Comparison of ENCODE assay signal across 27 cellular contexts in the genomic region with DNA sequence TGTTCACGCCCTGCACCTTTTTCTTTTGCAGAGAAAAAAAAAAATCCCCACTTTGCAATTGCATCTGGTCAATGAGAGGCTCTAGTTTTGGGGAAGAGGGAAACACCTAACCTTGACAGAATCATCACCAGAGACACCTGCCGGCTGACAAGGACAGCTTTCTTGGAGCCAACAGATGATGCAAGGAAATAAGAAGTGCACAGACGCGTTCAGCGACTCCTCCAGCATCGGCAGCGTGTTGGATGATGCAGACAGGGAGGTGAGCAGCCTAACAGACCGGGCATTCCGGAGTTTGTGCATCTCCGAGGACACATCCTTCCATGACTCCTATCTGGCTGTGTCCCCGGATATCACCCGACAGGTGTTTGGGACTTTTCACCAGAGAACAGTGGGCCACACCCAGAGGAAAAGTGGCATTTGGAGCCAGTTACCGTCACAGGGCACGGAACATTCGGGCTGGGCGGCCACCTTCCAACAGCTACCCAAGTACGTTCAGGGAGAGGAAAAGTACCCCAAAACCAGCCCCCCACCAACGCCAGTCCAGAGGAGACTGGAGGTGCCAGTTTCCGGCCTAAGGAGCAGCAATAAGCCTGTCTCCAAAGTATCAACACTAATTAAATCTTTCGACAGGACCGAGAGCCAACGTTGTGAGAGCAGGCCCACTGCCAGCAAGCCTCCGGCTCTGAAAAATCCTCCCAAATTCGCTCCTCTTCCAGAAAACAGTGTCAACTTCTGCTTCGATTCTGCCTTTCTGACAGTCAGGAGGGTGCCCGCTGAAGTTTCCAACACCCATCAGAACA. TPM values are rescaled to one million over a fixed set of nuclear protein-coding genes. Genes with fewer than 3 reads are reported as not detected.
"Had no signal": no experiment of that assay in that cellular context is flagged by ENCODE, and none has a peak within 500 bp of the region (broad histone marks: within the 10 kb centered on the region; RNA-seq: fewer than 3 reads in every experiment).

No MANE protein-coding gene starts in this region.

- H3K4me1 ChIP-seq: lower lobe of right lung, testis, transverse colon had no signal

- H3K4me3 ChIP-seq: lower lobe of right lung, testis, transverse colon had no signal

- ATAC-seq: activated CD8-positive, alpha-beta T cell treated with anti-CD3 and anti-CD28 coated beads, Interleukin-2, amount 10 ng/mL, durations not matched to agents 7 days and 5 days; natural killer cell treated with Interleukin-12 subunit alpha and Interleukin-12 subunit beta and Interleukin-15 and Interleukin-18, amount 100 ng/mL, for 72 hours had no signal

- H3K27me3 ChIP-seq: testis, transverse colon had no signal

- H3K9ac ChIP-seq: SK-N-SH had no signal

- H3K36me3 ChIP-seq: lower lobe of right lung, transverse colon, WERI-Rb-1 had no signal

- H3K27ac ChIP-seq: epithelial cell of prostate, lower lobe of right lung, testis, transverse colon, WERI-Rb-1 had no signal

- DNase-seq: activated CD4-positive, alpha-beta T cell treated with anti-CD3 and anti-CD28 coated beads, Interleukin-2, amount 10 ng/mL, durations not matched to agents 7 days and 5 days; activated CD4-positive, CD25-positive, alpha-beta regulatory T cell treated with anti-CD3 and anti-CD28 coated beads, Interleukin-2, amount 50 U/mL, for 72 hours; activated CD8-positive, alpha-beta T cell treated with anti-CD3 and anti-CD28 coated beads, Interleukin-2, amount 10 ng/mL, durations not matched to agents 7 days and 5 days; activated effector memory CD4-positive, alpha-beta T cell treated with Interleukin-2 at 50 U/mL for 16 hours; activated naive CD4-positive, alpha-beta T cell treated with Interleukin-2 at 50 U/mL for 16 hours; anterior cingulate cortex; dermis blood vessel endothelial cell; effector CD8-positive, alpha-beta T cell; glutamatergic neuron; hippocampal formation; immature natural killer cell; lower lobe of right lung; mesenchymal stem cell; SK-N-SH; stimulated activated naive CD4-positive, alpha-beta T cell; SW 1271; T1000; testis; transverse colon; WERI-Rb-1 had no signal

- H3K9me3 ChIP-seq: lower lobe of right lung, SK-N-SH, testis, transverse colon had no signal

RNA-seq across cellular contexts. Expression of gene C10orf71, which starts 23.6 kb away (rescaled TPM):
- total RNA-seq: activated CD4-positive, alpha-beta T cell treated with anti-CD3 and anti-CD28 coated beads, Interleukin-2, amount 10 ng/mL, durations not matched to agents 7 days and 5 days; activated CD8-positive, alpha-beta T cell treated with anti-CD3 and anti-CD28 coated beads, Interleukin-2, amount 10 ng/mL, durations not matched to agents 7 days and 5 days; bronchial epithelial cell; dermis blood vessel endothelial cell; frontal cortex; kidney epithelial cell; lower lobe of right lung; mononuclear cell; natural killer cell treated with Interleukin-12 subunit alpha and Interleukin-12 subunit beta and Interleukin-15 and Interleukin-18, amount 100 ng/mL, for 72 hours; omental fat pad had no signal
